Comparison of ENCODE assay signal across 13 cellular contexts in genomic region chr21:41583274-41583790, GRCh38.
DNase-seq lines count a peak whose midpoint lies in the region; ATAC-seq, FAIRE-seq and TF ChIP-seq lines count a peak whose summit lies in the region.
"Had no signal": no experiment of that assay in that cellular context is flagged by ENCODE, and none has a peak within 500 bp of the region (broad histone marks: within the 10 kb centered on the region; RNA-seq: fewer than 3 reads in every experiment).

No MANE protein-coding gene starts in this region.

- FAIRE-seq in RCC 7860 (lab: Jason Lieb, UNC) = no peak

- H3K4me1 Mint-ChIP-seq in progenitor cell of endocrine pancreas (ENCODE audit: low read depth) = peaks cover 6% of the 10 kb centered on the region
- H3K4me1 Mint-ChIP-seq in activated naive CD8-positive, alpha-beta T cell treated with anti-CD3 and anti-CD28 coated beads for 36 hours = no peaks in the 10 kb centered on the region
- H3K4me1 Mint-ChIP-seq: stimulated activated memory B cell treated with anti-CD40 and anti-IgM and Interleukin-4, amounts not matched to agents 10 μg/mL and 1 μg/mL and 100 μg/mL, for 72 hours had no signal

- DNase-seq in DMS53 treated with DMSO at 0.1 percent for 48 hours (lab: John Stamatoyannopoulos, UW; ENCODE audit: unreplicated experiment) = peak; percentile 67
- peak; percentile 18 for DNase-seq in RCC 7860 (ENCODE audit: low spot score)
- peak; percentile 61 for DNase-seq in iPS-NIHi11 (ENCODE audit: low spot score)
- DNase-seq in progenitor cell of endocrine pancreas (ENCODE audit: low spot score, unreplicated experiment) = no peak
- DNase-seq in activated naive CD8-positive, alpha-beta T cell treated with anti-CD3 and anti-CD28 coated beads for 36 hours = no peak
- DNase-seq: activated CD8-positive, alpha-beta T cell treated with anti-CD3 and anti-CD28 coated beads, Interleukin-2, amount 10 ng/mL, durations not matched to agents 7 days and 5 days; activated naive CD4-positive, alpha-beta T cell treated with anti-CD3 and anti-CD28 coated beads, Interleukin-2, amount 50 U/mL, for 16 hours; NCI-H2171 treated with DMSO at 0.1 percent for 48 hours; psoas muscle had no signal

- H3K4me3 Mint-ChIP-seq in progenitor cell of endocrine pancreas (ENCODE audit: low read depth) = no peak overlapping the region
- H3K4me3 Mint-ChIP-seq in activated naive CD8-positive, alpha-beta T cell treated with anti-CD3 and anti-CD28 coated beads for 36 hours = no peak overlapping the region
- H3K4me3 Mint-ChIP-seq: activated CD8-positive, alpha-beta T cell treated with anti-CD3 and anti-CD28 coated beads, Interleukin-2, amount 10 ng/mL, durations not matched to agents 7 days and 5 days; stimulated activated memory B cell treated with anti-CD40 and anti-IgM and Interleukin-4, amounts not matched to agents 10 μg/mL and 1 μg/mL and 100 μg/mL, for 72 hours had no signal

- H3K27ac Mint-ChIP-seq in progenitor cell of endocrine pancreas = peak overlapping the region; percentile 19
- no peak overlapping the region for H3K27ac Mint-ChIP-seq in activated naive CD8-positive, alpha-beta T cell treated with anti-CD3 and anti-CD28 coated beads for 36 hours
- H3K27ac Mint-ChIP-seq: activated CD8-positive, alpha-beta T cell treated with anti-CD3 and anti-CD28 coated beads, Interleukin-2, amount 10 ng/mL, durations not matched to agents 7 days and 5 days; stimulated activated memory B cell treated with anti-CD40 and anti-IgM and Interleukin-4, amounts not matched to agents 10 μg/mL and 1 μg/mL and 100 μg/mL, for 72 hours had no signal

- H3K36me3 Mint-ChIP-seq in progenitor cell of endocrine pancreas (ENCODE audit: insufficient read depth) = no peaks in the 10 kb centered on the region
- H3K36me3 Mint-ChIP-seq in activated naive CD8-positive, alpha-beta T cell treated with anti-CD3 and anti-CD28 coated beads for 36 hours = no peaks in the 10 kb centered on the region
- H3K36me3 Mint-ChIP-seq: stimulated activated memory B cell treated with anti-CD40 and anti-IgM and Interleukin-4, amounts not matched to agents 10 μg/mL and 1 μg/mL and 100 μg/mL, for 72 hours had no signal

- TF ChIP-seq CTCF in progenitor cell of endocrine pancreas (IDR thresholded peaks at IDR 0.05; ENCODE audit: unreplicated experiment) = no peak

- ATAC-seq in GM21723 (IDR thresholded peaks at IDR 0.05; ENCODE audit: unreplicated experiment) = no peak
- no peak for ATAC-seq in HG03460 (IDR thresholded peaks at IDR 0.05; ENCODE audit: unreplicated experiment)
- ATAC-seq in GM21529 (IDR thresholded peaks at IDR 0.05; ENCODE audit: unreplicated experiment) = no peak
- ATAC-seq: activated CD8-positive, alpha-beta T cell treated with anti-CD3 and anti-CD28 coated beads, Interleukin-2, amount 10 ng/mL, durations not matched to agents 7 days and 5 days; psoas muscle; stimulated activated memory B cell treated with anti-CD40 and anti-IgM and Interleukin-4, amounts not matched to agents 10 μg/mL and 1 μg/mL and 100 μg/mL, for 72 hours had no signal

- H3K9me3 Mint-ChIP-seq in progenitor cell of endocrine pancreas (ENCODE audit: low read depth) = peaks cover 6% of the 10 kb centered on the region
- peaks cover 10% of the 10 kb centered on the region for H3K9me3 Mint-ChIP-seq in activated naive CD8-positive, alpha-beta T cell treated with anti-CD3 and anti-CD28 coated beads for 36 hours

- H3K27me3 Mint-ChIP-seq in progenitor cell of endocrine pancreas = no peaks in the 10 kb centered on the region
- no peaks in the 10 kb centered on the region for H3K27me3 Mint-ChIP-seq in activated naive CD8-positive, alpha-beta T cell treated with anti-CD3 and anti-CD28 coated beads for 36 hours
- H3K27me3 Mint-ChIP-seq: stimulated activated memory B cell treated with anti-CD40 and anti-IgM and Interleukin-4, amounts not matched to agents 10 μg/mL and 1 μg/mL and 100 μg/mL, for 72 hours had no signal

Comparison
In these comparisons a context has a peak if more than half of its experiments do, and no peak if none do; other contexts are left out.
1. DNase-seq: peak in DMS53 treated with DMSO at 0.1 percent for 48 hours (single experiment), RCC 7860 (single experiment) and iPS-NIHi11 (single experiment); none in progenitor cell of endocrine pancreas (single experiment) and activated naive CD8-positive, alpha-beta T cell treated with anti-CD3 and anti-CD28 coated beads for 36 hours (single experiment).